ENCODE assay signal across 1 cellular context in genomic region chr16:48247311-48247710, GRCh38.
TF ChIP-seq lines count a peak whose summit lies in the region.

Gene ABCC11 (minus strand): TSS chr16:48247539. CDS start chr16:48231921, 15,618 bp downstream.

TF ChIP-seq in SK-N-SH treated with all-trans-retinoic acid at 6 μM for 48 hours, 23 proteins besides CTCF, POLR2A, EP300 and RAD21 (continued from another document):
- TF ChIP-seq TSHZ2 (CRISPR knock-in tag; IDR thresholded peaks at IDR 0.05) (no peak), POU6F1 (CRISPR knock-in tag; IDR thresholded peaks at IDR 0.05; ENCODE audit: borderline replicate concordance, low read depth) (no peak)
